In genomic region chr17:50421308-50422031, GRCh38 we compare ENCODE assay signal across 8 cellular contexts. TPM values are rescaled to one million over a fixed set of nuclear protein-coding genes. Genes with fewer than 3 reads are reported as not detected.
A peak's percentile ranks its signal among the peaks of the same experiment; 100 is the strongest.
DNase-seq lines count a peak whose midpoint lies in the region; TF ChIP-seq lines count a peak whose summit lies in the region.

No MANE protein-coding gene starts in this region.

- no peaks in the 10 kb centered on the region for H3K36me3 ChIP-seq in ovary

- no peaks in the 10 kb centered on the region for H3K9me3 Mint-ChIP-seq in dendritic cell treated with granulocyte-macrophage colony-stimulating factor and Interleukin-4, amounts not matched to agents 40 ng/mL and 50 ng/mL, for 4 days

- peak overlapping the region; percentile 38 for H3K4me3 Mint-ChIP-seq in dendritic cell treated with granulocyte-macrophage colony-stimulating factor and Interleukin-4, amounts not matched to agents 40 ng/mL and 50 ng/mL, for 4 days

- H3K9me3 ChIP-seq in ovary, result no peaks in the 10 kb centered on the region

- peak overlapping the region in 1 of 2 donors; percentile 35 for H3K27ac ChIP-seq in ovary

- no peak for TF ChIP-seq POLR2A in NB4 (IDR thresholded peaks at IDR 0.05; ENCODE audit: extremely low read depth, insufficient read length)
- no peak for TF ChIP-seq POLR2A in ovary (IDR thresholded peaks at IDR 0.05)

- H3K4me1 ChIP-seq in ovary (ENCODE audit: insufficient read depth), result peaks cover 11% of the 10 kb centered on the region

- peak overlapping the region; percentile 87 for H3K27ac Mint-ChIP-seq in dendritic cell treated with granulocyte-macrophage colony-stimulating factor and Interleukin-4, amounts not matched to agents 40 ng/mL and 50 ng/mL, for 4 days

- H3K36me3 Mint-ChIP-seq in dendritic cell treated with granulocyte-macrophage colony-stimulating factor and Interleukin-4, amounts not matched to agents 40 ng/mL and 50 ng/mL, for 4 days (ENCODE audit: low read depth), result peaks cover under 1% of the 10 kb centered on the region

- intact Hi-C loops in dendritic cell treated with granulocyte-macrophage colony-stimulating factor and Interleukin-4, amounts not matched to agents 40 ng/mL and 50 ng/mL, for 4 days (cut with micrococcal nuclease), result no loop called here
- intact Hi-C loops in ovary (cut with DNase I), result no loop called here

- TF ChIP-seq CTCF in NB4 (IDR thresholded peaks at IDR 0.05; ENCODE audit: low read depth, low read length) (no peak), ovary (IDR thresholded peaks at IDR 0.05) (no peak)

- peaks cover 53% of the 10 kb centered on the region for H3K4me1 Mint-ChIP-seq in dendritic cell treated with granulocyte-macrophage colony-stimulating factor and Interleukin-4, amounts not matched to agents 40 ng/mL and 50 ng/mL, for 4 days (ENCODE audit: low read depth)

- DNase-seq in GF-D8 (lab: John Stamatoyannopoulos, UW) (peak; percentile 34), NB4 (ENCODE audit: low read depth) (peak; percentile 30), ovary (no peak), DMS153 treated with DMSO at 0.1 percent for 48 hours (lab: John Stamatoyannopoulos, UW; ENCODE audit: unreplicated experiment) (no peak), NCI-H146 (lab: John Stamatoyannopoulos, UW) (no peak), hippocampal formation (lab: John Stamatoyannopoulos, UW) (no peak)
- no peak for DNase-seq in stimulated activated CD4-positive, alpha-beta T cell treated with anti-CD3 and anti-CD28 coated beads, Interleukin-4, amount 100 ng/mL, for 4 hours

- no peaks in the 10 kb centered on the region for H3K27me3 ChIP-seq in ovary

- H3K4me3 ChIP-seq in NB4 (ENCODE audit: low read depth, low read length), result peak overlapping the region; percentile 55
- peak overlapping the region; percentile 11 for H3K4me3 ChIP-seq in ovary

- H3K27me3 Mint-ChIP-seq in dendritic cell treated with granulocyte-macrophage colony-stimulating factor and Interleukin-4, amounts not matched to agents 40 ng/mL and 50 ng/mL, for 4 days, result peaks cover 2% of the 10 kb centered on the region

- TF ChIP-seq EP300 in ovary (IDR thresholded peaks at IDR 0.05), result no peak

- 26 to 31% (median 29%) methylated on average over 3 of the region's 3 CpGs for WGBS in ovary, 3 donors

RNA-seq across cellular contexts. Expression of gene ACSF2, which starts 4.5 kb away (rescaled TPM):
- total RNA-seq in ovary, result 10 to 100 TPM; 26.7 to 86.0 (median 49.5) TPM
- 10 to 100 TPM; 39.1 to 49.5 TPM for polyA plus RNA-seq in ovary

RNA-seq across cellular contexts. Expression of gene LRRC59, which starts 24.1 kb away (rescaled TPM):
- 10 to 100 TPM; 18.4 to 64.5 (median 41.0) TPM for total RNA-seq in ovary
- polyA plus RNA-seq in ovary, result 10 to 100 TPM; 22.5 to 71.4 TPM

RNA-seq across cellular contexts. Expression of gene CHAD, which starts 47.2 kb away (rescaled TPM):
- under 1 TPM in 6 of 7 donors, not detected in 1; 0.18 to 0.92 (median 0.46) TPM for total RNA-seq in ovary
- 1 to 10 TPM in 1 of 2 donors, under 1 TPM in 1; 0.29 to 2.5 TPM for polyA plus RNA-seq in ovary

RNA-seq across cellular contexts. Expression of gene EME1, which starts 48.4 kb away (rescaled TPM):
- total RNA-seq in ovary, result 1 to 10 TPM in 2 of 7 donors, under 1 TPM in 5; 0.46 to 1.3 (median 0.88) TPM
- polyA plus RNA-seq in ovary, result 1 to 10 TPM in 1 of 2 donors, under 1 TPM in 1; 0.63 to 1.4 TPM

RNA-seq across cellular contexts. Expression of gene MRPL27, which starts 48.5 kb away (rescaled TPM):
- total RNA-seq in ovary, result 10 to 100 TPM; 38.7 to 60.2 (median 47.7) TPM
- polyA plus RNA-seq in ovary, result 10 to 100 TPM; 53.6 to 74.8 TPM

Comparison
In these comparisons a context has a peak if more than half of its experiments do, and no peak if none do; other contexts are left out.
1. DNase-seq: peak in GF-D8 (single experiment) and NB4 (single experiment); none in ovary (0 of 5), DMS153 treated with DMSO at 0.1 percent for 48 hours (single experiment), NCI-H146 (single experiment), hippocampal formation (0 of 2) and stimulated activated CD4-positive, alpha-beta T cell treated with anti-CD3 and anti-CD28 coated beads, Interleukin-4, amount 100 ng/mL, for 4 hours (0 of 2).